Comparison of ENCODE assay signal across 25 cellular contexts in genomic region chr2:213787869-213788268, GRCh38.
DNase-seq lines count a peak whose midpoint lies in the region; ATAC-seq and TF ChIP-seq lines count a peak whose summit lies in the region.
"Had no signal": no experiment of that assay in that cellular context is flagged by ENCODE, and none has a peak within 500 bp of the region (broad histone marks: within the 10 kb centered on the region; RNA-seq: fewer than 3 reads in every experiment).

No MANE protein-coding gene starts in this region.

- no peak for TF ChIP-seq CTCF in lower lobe of right lung (IDR thresholded peaks at IDR 0.05)

- H3K4me3 ChIP-seq in lower lobe of right lung: no peak overlapping the region
- H3K4me3 ChIP-seq: K562, MG63, spleen had no signal

- ATAC-seq in GM18519 (IDR thresholded peaks at IDR 0.05; ENCODE audit: low FRiP score, unreplicated experiment) (peak; percentile 73), GM19467 (IDR thresholded peaks at IDR 0.05; ENCODE audit: unreplicated experiment) (peak; percentile 50), HG02938 (IDR thresholded peaks at IDR 0.05; ENCODE audit: unreplicated experiment) (peak; percentile 76), HG03558 (IDR thresholded peaks at IDR 0.05; ENCODE audit: extremely low read depth, unreplicated experiment) (peak; percentile 59), lower lobe of right lung (no peak), GM21381 (IDR thresholded peaks at IDR 0.05; ENCODE audit: unreplicated experiment) (no peak)
- ATAC-seq: activated naive CD8-positive, alpha-beta T cell treated with anti-CD3 and anti-CD28 coated beads, Interleukin-2, amount 50 U/mL, for 24 hours; K562 had no signal

- H3K27me3 ChIP-seq in lower lobe of right lung (ENCODE audit: low read depth): no peaks in the 10 kb centered on the region
- H3K27me3 ChIP-seq: MG63, spleen had no signal

- no peak overlapping the region for H3K27ac ChIP-seq in lower lobe of right lung
- H3K27ac ChIP-seq: C4-2B, spleen had no signal

- intact Hi-C loops in lower lobe of right lung (cut with DNase I): no loop called here

- no peaks in the 10 kb centered on the region for H3K9me3 ChIP-seq in lower lobe of right lung
- H3K9me3 ChIP-seq: MG63, spleen had no signal

- DNase-seq in lower lobe of right lung (no peak), NCI-H2107 (lab: John Stamatoyannopoulos, UW) (no peak), NOMO-1 (lab: John Stamatoyannopoulos, UW; ENCODE audit: unreplicated experiment in 2 of 2) (no peak)
- DNase-seq: activated CD4-positive, alpha-beta T cell treated with anti-CD3 and anti-CD28 coated beads, Interleukin-2, amount 50 U/mL, for 4 hours; activated CD8-positive, alpha-beta memory T cell treated with anti-CD3 and anti-CD28 coated beads, Interleukin-2, amount 50 U/mL, for 48 hours; activated effector memory CD4-positive, alpha-beta T cell treated with anti-CD3 and anti-CD28 coated beads, Interleukin-2, amount 50 U/mL, for 16 hours; activated naive CD8-positive, alpha-beta T cell treated with anti-CD3 and anti-CD28 coated beads, Interleukin-2, amount 50 U/mL, for 24 hours; effector CD4-positive, alpha-beta T cell; foreskin fibroblast; MG63; naive B cell; NCI-H1436; NCI-H2171; NCI-H524; retina; spleen; stimulated activated CD4-positive, alpha-beta T cell treated with anti-CD3 and anti-CD28 coated beads, Interleukin-4, amount 100 ng/mL, for 1 hour; stimulated activated naive CD4-positive, alpha-beta T cell had no signal

- H3K4me1 ChIP-seq in lower lobe of right lung: no peaks in the 10 kb centered on the region
- H3K4me1 ChIP-seq: spleen had no signal

- H3K36me3 ChIP-seq in lower lobe of right lung: no peaks in the 10 kb centered on the region
- H3K36me3 ChIP-seq: MG63, spleen had no signal

Comparison
In these comparisons a context has a peak if more than half of its experiments do, and no peak if none do; other contexts are left out.
1. ATAC-seq: peak in GM18519 (single experiment), GM19467 (single experiment), HG02938 (single experiment) and HG03558 (single experiment); none in lower lobe of right lung (0 of 2) and GM21381 (single experiment).